ENCODE assay signal across 1 cellular context in genomic region chr6:31401403-31401802, GRCh38.
A peak's percentile ranks its signal among the peaks of the same experiment; 100 is the strongest.
TF ChIP-seq lines count a peak whose summit lies in the region.

No MANE protein-coding gene starts in this region.

TF ChIP-seq in SK-N-SH, 30 proteins besides CTCF, POLR2A, EP300 and RAD21 (continued from another document):
- TF ChIP-seq ZBTB33 (IDR thresholded peaks at IDR 0.05; ENCODE audit: borderline replicate concordance, low read depth) = no peak
- TF ChIP-seq FOSL2 (IDR thresholded peaks at IDR 0.05; ENCODE audit: borderline replicate concordance, low read depth) = peak; percentile 69
- TF ChIP-seq FOXJ3 (CRISPR knock-in tag; IDR thresholded peaks at IDR 0.05) = no peak
- peak; percentile 21; the same call in 1 of the 2 replicates for TF ChIP-seq PBX3 (IDR thresholded peaks at IDR 0.05)
- TF ChIP-seq ELF1 (IDR thresholded peaks at IDR 0.05) = no peak
- TF ChIP-seq CHD2 (IDR thresholded peaks at IDR 0.05; ENCODE audit: low read length, partially characterized antibody) = no peak
- no peak for TF ChIP-seq USF1 (IDR thresholded peaks at IDR 0.05; ENCODE audit: borderline replicate concordance, low read depth)
- TF ChIP-seq YY1 (IDR thresholded peaks at IDR 0.05; ENCODE audit: low read depth) = no peak
- no peak for TF ChIP-seq REST (IDR thresholded peaks at IDR 0.05; ENCODE audit: low read depth, low read length)
- no peak for TF ChIP-seq SIN3A (IDR thresholded peaks at IDR 0.05; ENCODE audit: borderline replicate concordance, low read depth, low read length)
- no peak for TF ChIP-seq EZH2phosphoT487 (IDR thresholded peaks at IDR 0.05; ENCODE audit: borderline replicate concordance, low read depth)
- no peak for TF ChIP-seq TAF1 (IDR thresholded peaks at IDR 0.05; ENCODE audit: borderline replicate concordance, low read depth, low read length)
- TF ChIP-seq NRF1 (IDR thresholded peaks at IDR 0.05; ENCODE audit: low read depth, low read length) = no peak
- no peak for TF ChIP-seq GATA2 (CRISPR knock-in tag; IDR thresholded peaks at IDR 0.05)
- no peak for TF ChIP-seq IRF3 (IDR thresholded peaks at IDR 0.05; ENCODE audit: low read depth, low read length)
- no peak for TF ChIP-seq SMC3 (IDR thresholded peaks at IDR 0.05; ENCODE audit: low read depth, low read length)
- TF ChIP-seq TCF12 (IDR thresholded peaks at IDR 0.05) = 0 out of 2 replicates have a peak, but pooled peaks have one; percentile 17
- no peak for TF ChIP-seq MXI1 (IDR thresholded peaks at IDR 0.05; ENCODE audit: low read depth, low read length)
- no peak for TF ChIP-seq NFIC (IDR thresholded peaks at IDR 0.05; ENCODE audit: borderline replicate concordance)
- TF ChIP-seq RFX5 (IDR thresholded peaks at IDR 0.05; ENCODE audit: low read length) = no peak
- no peak for TF ChIP-seq GABPA (IDR thresholded peaks at IDR 0.05; ENCODE audit: low read depth)
- peak; percentile 35; the same call in 1 of the 2 replicates for TF ChIP-seq MAX (IDR thresholded peaks at IDR 0.05; ENCODE audit: low read depth)
- peak; percentile 29; the same call in 1 of the 2 replicates for TF ChIP-seq TEAD4 (IDR thresholded peaks at IDR 0.05; ENCODE audit: borderline replicate concordance, insufficient read depth)
- no peak for TF ChIP-seq RCOR1 (IDR thresholded peaks at IDR 0.05; ENCODE audit: low read length)
- TF ChIP-seq RXRA (IDR thresholded peaks at IDR 0.05; ENCODE audit: borderline replicate concordance, low read depth) = no peak; the same call in 1 of the 2 replicates
- TF ChIP-seq USF2 (IDR thresholded peaks at IDR 0.05; ENCODE audit: borderline replicate concordance, low read depth, low read length) = no peak
